ENCODE assay signal across 12 cellular contexts in the genomic region with DNA sequence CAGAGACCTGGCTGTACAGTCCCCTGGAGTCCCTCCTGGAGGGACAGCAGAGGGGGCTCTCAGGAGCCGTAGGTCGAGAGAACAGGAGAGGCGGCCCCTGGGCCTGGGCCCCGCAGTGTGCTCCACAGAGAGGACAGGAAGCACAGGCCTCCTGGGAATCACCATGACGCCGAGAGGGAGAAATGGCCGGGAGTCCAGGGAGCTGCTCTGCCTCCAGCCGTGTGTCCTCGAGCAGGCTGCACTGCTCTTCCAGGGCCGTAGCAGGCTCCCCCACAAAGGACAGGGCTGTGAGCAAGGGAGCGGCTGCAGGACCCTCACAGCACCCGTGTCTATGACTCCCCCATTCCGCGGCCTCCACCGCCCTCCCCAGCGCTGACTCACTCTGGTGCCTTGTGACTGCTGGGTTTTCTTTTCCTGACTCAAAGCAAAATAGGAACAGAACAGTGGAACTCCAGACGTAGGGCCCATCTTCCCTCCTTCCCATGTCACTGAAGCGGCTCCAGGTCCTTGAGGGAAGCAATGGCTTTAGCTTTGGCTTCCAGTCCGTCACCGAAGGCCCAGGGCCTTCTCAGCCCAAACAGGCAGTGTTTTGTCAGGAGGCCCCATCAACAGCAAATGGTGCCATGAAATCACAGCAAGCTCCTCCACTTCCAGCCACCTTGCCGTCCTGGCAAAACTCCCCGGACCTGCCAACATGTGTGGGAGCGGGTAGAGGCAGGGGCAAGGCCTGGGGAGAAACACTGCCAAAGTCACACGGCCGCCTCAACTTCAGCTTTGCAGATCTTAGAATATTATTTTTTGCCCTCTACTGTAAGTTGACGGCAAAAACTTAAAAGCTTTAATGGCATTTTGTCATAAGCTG.
DNase-seq lines count a peak whose midpoint lies in the region; ATAC-seq and TF ChIP-seq lines count a peak whose summit lies in the region.
"Had no signal": no experiment of that assay in that cellular context is flagged by ENCODE, and none has a peak within 500 bp of the region (broad histone marks: within the 10 kb centered on the region; RNA-seq: fewer than 3 reads in every experiment).

No MANE protein-coding gene starts in this region.

- H3F3A ChIP-seq in smooth muscle cell (ENCODE audit: low read depth) = peaks cover 8% of the 10 kb centered on the region

- no peak overlapping the region for H3K18ac ChIP-seq in H9 (ENCODE audit: insufficient read length, low read depth, low read length)

- H3K27ac ChIP-seq in H9 (ENCODE audit: insufficient read length, low read depth, low read length) (no peak overlapping the region), breast epithelium (peak overlapping the region; percentile 85 to 95), smooth muscle cell (ENCODE audit: low read depth) (peak overlapping the region; percentile 95)
- no peak overlapping the region for H3K27ac ChIP-seq in CD4-positive, alpha-beta memory T cell (ENCODE audit: low read depth, low read length)

- TF ChIP-seq CTCF in H9 (conservative IDR thresholded peaks at IDR 0.05) (no peak), breast epithelium (IDR thresholded peaks at IDR 0.05) (no peak), smooth muscle cell (IDR thresholded peaks at IDR 0.05; ENCODE audit: borderline replicate concordance, insufficient read depth, poor library complexity, severe bottlenecking) (no peak)

- H3K4me2 ChIP-seq in H9 (ENCODE audit: insufficient read depth, insufficient read length, low read length) (no peak overlapping the region), smooth muscle cell (peak overlapping the region; percentile 58)

- H3K23me2 ChIP-seq in H9 (ENCODE audit: insufficient read length, low read depth, low read length, poor library complexity, severe bottlenecking) = no peaks in the 10 kb centered on the region

- H2BK120ac ChIP-seq in H9 (ENCODE audit: low read depth, low read length, poor library complexity, severe bottlenecking) = no peak overlapping the region

- H2BK12ac ChIP-seq in H9 (ENCODE audit: insufficient read length, low read depth, low read length) = no peak overlapping the region

- no peak overlapping the region for H4K8ac ChIP-seq in H9 (replicated peaks; ENCODE audit: insufficient read length, low read depth, low read length)

- peak; percentile 32 for ATAC-seq in left lobe of liver
- no peak for ATAC-seq in HG03045 (IDR thresholded peaks at IDR 0.05; ENCODE audit: unreplicated experiment)

- POLR2A ChIA-PET in CD4-positive, alpha-beta memory T cell (lab: Charles Lee; ENCODE audit: partially characterized antibody) = no interaction called here

- no peaks in the 10 kb centered on the region for H4K20me1 ChIP-seq in H9 (ENCODE audit: control insufficient read depth, insufficient read depth, insufficient read length)
- no peaks in the 10 kb centered on the region for H4K20me1 ChIP-seq in smooth muscle cell (ENCODE audit: low read depth)

- H3K9me3 ChIP-seq in H9 (ENCODE audit: control insufficient read depth, low read depth, low read length) (no peaks in the 10 kb centered on the region), breast epithelium (no peaks in the 10 kb centered on the region), smooth muscle cell (replicated peaks; ENCODE audit: low read depth) (no peaks in the 10 kb centered on the region)
- no peaks in the 10 kb centered on the region for H3K9me3 ChIP-seq in CD4-positive, alpha-beta memory T cell (ENCODE audit: control insufficient read depth in 1 of 2, low read length in 2 of 2)

- no peak overlapping the region for H3K23ac ChIP-seq in H9 (ENCODE audit: insufficient read length, low read depth, low read length)

- intact Hi-C loops in breast epithelium (cut with DNase I; ENCODE audit: low total_unique reads) = no loop called here
- intact Hi-C loops in CD4-positive, alpha-beta memory T cell (cut with micrococcal nuclease) = no loop called here

- H3K4me3 ChIP-seq in breast epithelium = peak overlapping the region in 1 of 3 donors; percentile 29
- H3K4me3 ChIP-seq in smooth muscle cell = no peak overlapping the region
- H3K4me3 ChIP-seq in CD4-positive, alpha-beta memory T cell (ENCODE audit: low read length in 2 of 2) = no peak overlapping the region

- no peak overlapping the region for H3T11ph ChIP-seq in H9 (ENCODE audit: low read length)

- H4K91ac ChIP-seq in H9 (ENCODE audit: insufficient read length, low read depth, low read length) = no peak overlapping the region

- H3K27me3 ChIP-seq in H9 (ENCODE audit: insufficient read depth, low read length) (no peaks in the 10 kb centered on the region), breast epithelium (no peaks in the 10 kb centered on the region), smooth muscle cell (ENCODE audit: low read depth) (no peaks in the 10 kb centered on the region)
- H3K27me3 ChIP-seq in CD4-positive, alpha-beta memory T cell (ENCODE audit: insufficient read depth, low read length) = no peaks in the 10 kb centered on the region

- H3K9ac ChIP-seq in H9 (ENCODE audit: extremely low read depth, insufficient read length, low read length) (no peak overlapping the region), smooth muscle cell (ENCODE audit: low read depth) (peak overlapping the region; percentile 83)

- no peak overlapping the region for H4K5ac ChIP-seq in H9 (ENCODE audit: insufficient read length, low read depth, low read length)

- TF ChIP-seq POLR2A in breast epithelium (IDR thresholded peaks at IDR 0.05) = no peak

- no peaks in the 10 kb centered on the region; the same call in 1 of the 2 replicates for H3K4me1 ChIP-seq in H9 (ENCODE audit: insufficient read depth, low read length)
- peaks cover 3 to 6% of the 10 kb centered on the region in 2 donors for H3K4me1 ChIP-seq in breast epithelium
- peaks cover 4% of the 10 kb centered on the region for H3K4me1 ChIP-seq in smooth muscle cell (ENCODE audit: low read depth)
- H3K4me1 ChIP-seq in CD4-positive, alpha-beta memory T cell (ENCODE audit: insufficient read depth, low read length) = no peaks in the 10 kb centered on the region

- H2BK5ac ChIP-seq in H9 (ENCODE audit: insufficient read length, low read length) = no peak overlapping the region

- H2AK5ac ChIP-seq in H9 (ENCODE audit: insufficient read length, low read length) = no peak overlapping the region

- H3K56ac ChIP-seq in H9 (ENCODE audit: insufficient read length, low read depth, low read length) = no peak overlapping the region

- H2AFZ ChIP-seq in H9 (ENCODE audit: low read length) (no peak overlapping the region), smooth muscle cell (ENCODE audit: low read depth) (no peak overlapping the region)

- H3K36me3 Mint-ChIP-seq in H9 (ENCODE audit: insufficient read depth in 1 of 3, low read depth in 3 of 3) = no peaks in the 10 kb centered on the region; a peak in 3 of 7 replicates
- H3K36me3 Mint-ChIP-seq in CD4-positive, alpha-beta memory T cell = no peaks in the 10 kb centered on the region

- H3K4me3 Mint-ChIP-seq in H9 = no peak overlapping the region
- no peak overlapping the region for H3K4me3 Mint-ChIP-seq in CD4-positive, alpha-beta memory T cell
- H3K4me3 Mint-ChIP-seq: T-helper 1 cell treated with Interleukin-12 subunit alpha and Interleukin-12 subunit beta and Interleukin-4 antibody, amounts not matched to agents 30 μg/mL and 1 μg/mL, for 36 hours had no signal

- no CpG with 5 or more reads among the region's 26 CpGs for WGBS in H9 (ENCODE audit: extremely low coverage, insufficient read length, low lambda C conversion rate)
- 61% methylated on average over 25 of the region's 26 CpGs for WGBS in smooth muscle cell (ENCODE audit: low lambda C conversion rate)

- H3K9me3 Mint-ChIP-seq in H9 = no peaks in the 10 kb centered on the region
- no peaks in the 10 kb centered on the region for H3K9me3 Mint-ChIP-seq in CD4-positive, alpha-beta memory T cell
- H3K9me3 Mint-ChIP-seq: T-helper 1 cell treated with Interleukin-12 subunit alpha and Interleukin-12 subunit beta and Interleukin-4 antibody, amounts not matched to agents 30 μg/mL and 1 μg/mL, for 36 hours had no signal

- peaks cover 19 to 30% of the 10 kb centered on the region in 2 experiments for H3K4me1 Mint-ChIP-seq in H9
- H3K4me1 Mint-ChIP-seq in CD4-positive, alpha-beta memory T cell = peaks cover 0 to 2% (median 0%) of the 10 kb centered on the region in 4 donors

- H3K27me3 Mint-ChIP-seq in H9 (ENCODE audit: low read depth) = no peaks in the 10 kb centered on the region
- H3K27me3 Mint-ChIP-seq in CD4-positive, alpha-beta memory T cell = peaks cover 3 to 6% of the 10 kb centered on the region in 2 donors

- peak overlapping the region; percentile 74 to 93 (median 86) for H3K27ac Mint-ChIP-seq in H9
- no peak overlapping the region for H3K27ac Mint-ChIP-seq in CD4-positive, alpha-beta memory T cell
- H3K27ac Mint-ChIP-seq: T-helper 1 cell treated with Interleukin-12 subunit alpha and Interleukin-12 subunit beta and Interleukin-4 antibody, amounts not matched to agents 30 μg/mL and 1 μg/mL, for 36 hours had no signal

- H2BK15ac ChIP-seq in H9 (ENCODE audit: low read depth, low read length) = no peak overlapping the region

- CTCF ChIA-PET in CD4-positive, alpha-beta memory T cell (lab: Charles Lee; ENCODE audit: partially characterized antibody) = interaction anchor here (1.5 kb wide), 1 partner anchor 13 kb away, joined by 3 read pairs; no protein-coding TSS in a partner anchor

- H3K36me3 ChIP-seq in breast epithelium = no peaks in the 10 kb centered on the region
- H3K36me3 ChIP-seq in smooth muscle cell (ENCODE audit: low read depth) = no peaks in the 10 kb centered on the region
- H3K36me3 ChIP-seq in CD4-positive, alpha-beta memory T cell (ENCODE audit: insufficient read depth, low read length) = no peaks in the 10 kb centered on the region

- H3K14ac ChIP-seq in H9 (ENCODE audit: insufficient read depth, low read length) = no peak overlapping the region

- no peaks in the 10 kb centered on the region for H3K79me1 ChIP-seq in H9 (ENCODE audit: insufficient read depth, low read depth, low read length, poor library complexity, severe bottlenecking)

- H3K4ac ChIP-seq in H9 (ENCODE audit: low read depth, low read length) = no peak overlapping the region

- H3K79me2 ChIP-seq in H9 (ENCODE audit: insufficient read depth, low read length) = 0 out of 2 replicates have a peak, but pooled peaks cover 2% of the 10 kb centered on the region
- H3K79me2 ChIP-seq in smooth muscle cell (ENCODE audit: low read depth) = peaks cover 32% of the 10 kb centered on the region

- H2BK20ac ChIP-seq in H9 (ENCODE audit: low read depth, low read length, poor library complexity, severe bottlenecking) = no peak overlapping the region

- DNase-seq in H9 (no peak), breast epithelium (ENCODE audit: low spot score in 2 of 2) (no peak), left lobe of liver (ENCODE audit: low spot score) (no peak), smooth muscle cell (lab: John Stamatoyannopoulos, UW; ENCODE audit: unreplicated experiment) (peak; percentile 13), HPDE6-E6E7 (ENCODE audit: extremely low spot score) (no peak)
- DNase-seq in activated effector memory CD4-positive, alpha-beta T cell treated with Interleukin-2 at 50 U/mL for 16 hours = no peak
- DNase-seq in CD4-positive, alpha-beta memory T cell = no peak
- DNase-seq: activated gamma-delta T cell treated with Interleukin-2 at 50 U/mL for 16 hours; NCI-H2029 treated with DMSO at 0.1 percent for 48 hours; stimulated activated CD4-positive, alpha-beta T cell treated with anti-CD3 and anti-CD28 coated beads, Interleukin-15, amount 100 ng/mL, for 24 hours had no signal

Comparison
In these comparisons a context has a peak if more than half of its experiments do, and no peak if none do; other contexts are left out.
1. H3K27ac ChIP-seq: peak in breast epithelium (2 of 2) and smooth muscle cell (single experiment); none in H9 (single experiment) and CD4-positive, alpha-beta memory T cell (single experiment).
2. H3K27ac Mint-ChIP-seq: peak in H9 (3 of 3); none in CD4-positive, alpha-beta memory T cell (0 of 7).